In the genomic region with DNA sequence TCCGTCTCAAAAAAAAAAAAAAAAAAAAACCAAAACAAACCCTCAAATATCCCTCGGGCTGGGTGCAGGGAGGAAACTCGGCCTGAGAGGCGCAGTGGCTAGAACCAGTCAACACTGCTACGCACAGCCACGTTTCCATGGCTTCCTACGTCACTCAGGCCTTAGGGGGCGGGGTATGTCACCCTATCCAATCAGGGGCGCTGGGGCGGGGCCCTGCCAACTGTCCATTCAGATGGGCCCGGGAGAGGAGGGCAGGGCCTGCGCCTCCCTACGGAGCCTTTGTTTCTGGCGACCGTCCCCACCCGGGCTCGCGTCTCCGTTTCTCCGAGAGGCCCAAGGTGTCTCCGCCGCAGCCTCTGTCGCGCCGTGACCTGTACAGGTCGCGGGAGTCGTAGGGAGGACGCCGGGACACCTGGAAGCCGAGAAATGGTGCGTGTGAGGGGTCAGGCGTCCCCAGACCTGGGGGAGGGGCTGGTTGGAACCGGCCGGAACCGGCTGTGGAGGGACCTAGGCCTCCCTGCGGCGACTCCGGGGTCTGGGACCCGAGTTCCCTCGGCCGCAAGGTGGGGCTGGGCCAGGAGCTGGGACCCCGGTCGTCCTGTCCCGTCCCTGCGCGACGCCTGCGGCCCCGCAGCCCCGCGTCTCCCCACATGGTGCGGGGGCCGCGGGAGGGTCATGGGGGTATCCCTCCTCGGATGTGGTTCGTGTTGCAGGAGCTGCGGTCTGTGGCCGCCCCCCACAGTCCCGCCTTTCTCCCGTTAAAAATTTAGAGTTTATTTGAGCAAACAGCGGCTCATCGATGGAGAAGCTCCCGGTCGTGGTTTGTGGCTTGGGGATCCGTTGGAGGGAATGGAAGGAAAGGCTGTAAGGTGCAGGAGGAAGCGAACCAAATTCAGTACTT, we compare ENCODE assay signal across 8 cellular contexts. TPM values are rescaled to one million over a fixed set of nuclear protein-coding genes. Genes with fewer than 3 reads are reported as not detected.
DNase-seq lines count a peak whose midpoint lies in the region; ATAC-seq, FAIRE-seq and TF ChIP-seq lines count a peak whose summit lies in the region.

A gene (plus strand): TSS at position 282 of the 901 bp plus-strand sequence. CDS start 145 bp downstream, at position 427.

- ATAC-seq in GM19025 (IDR thresholded peaks at IDR 0.05; ENCODE audit: low read depth, unreplicated experiment) (peak; percentile 99), HG03342 (IDR thresholded peaks at IDR 0.05; ENCODE audit: unreplicated experiment) (peak; percentile 98)

- TF ChIP-seq CTCF in kidney (IDR thresholded peaks at IDR 0.05; ENCODE audit: borderline replicate concordance, extremely low read depth, insufficient read depth), result no peak

- H3K9me3 ChIP-seq in kidney (ENCODE audit: control insufficient read depth in 1 of 2, low read length in 2 of 2), result no peaks in the 10 kb centered on the region

- no peaks in the 10 kb centered on the region for H3K4me1 ChIP-seq in kidney (ENCODE audit: control insufficient read depth in 1 of 2, insufficient read depth in 1 of 2, low read depth in 1 of 2, low read length in 2 of 2)

- DNase-seq in AG20443 (ENCODE audit: low spot score), result peak; percentile 99
- DNase-seq in NCI-H446 (lab: John Stamatoyannopoulos, UW), result peak; percentile 98
- DNase-seq in activated CD4-positive, CD25-positive, alpha-beta regulatory T cell treated with anti-CD3 and anti-CD28 coated beads, Interleukin-2, amount 50 U/mL, for 72 hours, result peak; percentile 96
- DNase-seq in cerebellum (ENCODE audit: low spot score), result peak; percentile 99
- DNase-seq in kidney, result peak; percentile 100
- peak; percentile 100 for DNase-seq in stimulated activated CD4-positive, alpha-beta T cell treated with anti-CD3 and anti-CD28 coated beads, Interleukin-15, amount 100 ng/mL, for 24 hours

- peak within 1 kb of the TSS; percentile 98 to 99 for H3K27ac ChIP-seq in kidney (ENCODE audit: low read depth in 2 of 2, low read length in 2 of 2)

- no peaks in the 10 kb centered on the region for H3K36me3 ChIP-seq in kidney (ENCODE audit: control insufficient read depth in 1 of 2, insufficient read depth in 2 of 2, low read length in 2 of 2)

- H3K9ac ChIP-seq in kidney (ENCODE audit: low read length in 2 of 2), result peak within 1 kb of the TSS; percentile 85 to 91

- peak; percentile 90 for FAIRE-seq in kidney (lab: Jason Lieb, UNC)

- intact Hi-C loops in kidney (cut with DNase I), result no loop called here

- peak within 1 kb of the TSS; percentile 82 to 96 for H3K4me3 ChIP-seq in kidney (ENCODE audit: low read length in 2 of 2)

RNA-seq across cellular contexts. Expression of the gene that starts here (rescaled TPM):
- 57.4 TPM for total RNA-seq in cerebellum
- 20.8 TPM for total RNA-seq in kidney
- polyA plus RNA-seq in kidney (ENCODE audit: insufficient read depth, low read depth, low replicate concordance), result 8.4 TPM

Comparison
In these comparisons a context has a peak if more than half of its experiments do, and no peak if none do; other contexts are left out.
1. Peak in every context shown above with its lines: DNase-seq, ATAC-seq, H3K4me3 ChIP-seq and H3K27ac ChIP-seq.